ENCODE assay signal across 8 cellular contexts in genomic region chr14:102317564-102318248, GRCh38. TPM values are rescaled to one million over a fixed set of nuclear protein-coding genes. Genes with fewer than 3 reads are reported as not detected.
DNase-seq lines count a peak whose midpoint lies in the region; ATAC-seq and TF ChIP-seq lines count a peak whose summit lies in the region.

No MANE protein-coding gene starts in this region.

- DNase-seq in SHP77 (lab: John Stamatoyannopoulos, UW) (peak; percentile 38 to 60), SHP77 treated with DMSO at 0.1 percent for 48 hours (lab: John Stamatoyannopoulos, UW) (no peak), NCI-H1092 treated with DMSO at 0.1 percent for 48 hours (lab: John Stamatoyannopoulos, UW) (peak; percentile 43), fibroblast of villous mesenchyme (ENCODE audit: low read depth) (no peak), osteoblast (ENCODE audit: insufficient read length, low spot score, missing footprints) (no peak)

- no peak for TF ChIP-seq CTCF in WI38 (IDR thresholded peaks at IDR 0.05; ENCODE audit: low read depth, low read length)
- no peak for TF ChIP-seq CTCF in fibroblast of villous mesenchyme (IDR thresholded peaks at IDR 0.05; ENCODE audit: insufficient read depth, low read depth, low read length)
- TF ChIP-seq CTCF in osteoblast (IDR thresholded peaks at IDR 0.05; ENCODE audit: extremely low read depth, low read depth, low read length) = peak; percentile 24

- H3K27ac ChIP-seq in osteoblast (ENCODE audit: low read depth, low read length) = peak overlapping the region; percentile 13

- ATAC-seq in HG03521 (IDR thresholded peaks at IDR 0.05; ENCODE audit: unreplicated experiment) = no peak
- no peak for ATAC-seq in GM19452 (IDR thresholded peaks at IDR 0.05; ENCODE audit: unreplicated experiment)

- H3K9me3 ChIP-seq in osteoblast (ENCODE audit: low read depth, low read length) = no peaks in the 10 kb centered on the region

- no peaks in the 10 kb centered on the region for H4K20me1 ChIP-seq in osteoblast (ENCODE audit: insufficient read depth, low read length)

- peaks cover 3% of the 10 kb centered on the region for H3K36me3 ChIP-seq in osteoblast (ENCODE audit: insufficient read depth, low read length)

- peak overlapping the region; percentile 75 for H3K4me2 ChIP-seq in osteoblast (ENCODE audit: insufficient read depth, low read length)

- peak overlapping the region; percentile 60 for H3K4me3 ChIP-seq in WI38 (ENCODE audit: low read depth, low read length)
- peak overlapping the region; percentile 67 for H3K4me3 ChIP-seq in fibroblast of villous mesenchyme (ENCODE audit: low read depth, low read length)
- peak overlapping the region; percentile 74 for H3K4me3 ChIP-seq in osteoblast (ENCODE audit: insufficient read depth, low read length)

- no peaks in the 10 kb centered on the region for H3K27me3 ChIP-seq in osteoblast (ENCODE audit: insufficient read depth, low read length)

- peaks cover 52% of the 10 kb centered on the region for H3K4me1 ChIP-seq in osteoblast (ENCODE audit: insufficient read depth, low read length)

- H2AFZ ChIP-seq in osteoblast (ENCODE audit: low read length) = peak overlapping the region; percentile 70

- H3K79me2 ChIP-seq in osteoblast (ENCODE audit: insufficient read depth, low read length) = peaks cover 22% of the 10 kb centered on the region

RNA-seq across cellular contexts. Expression of gene ZNF839, which starts 1.8 kb away (rescaled TPM):
- total RNA-seq in fibroblast of villous mesenchyme (8.7 and 9.5 TPM in 2 replicates), osteoblast (7.2 and 9.1 TPM in 2 replicates)

RNA-seq across cellular contexts. Expression of gene MOK, which starts 12.7 kb away (rescaled TPM):
- total RNA-seq in fibroblast of villous mesenchyme = 12.9 and 16.0 TPM in 2 replicates
- 81.0 and 86.1 TPM in 2 replicates for total RNA-seq in osteoblast

RNA-seq across cellular contexts. Expression of gene CINP, which starts 45.0 kb away (rescaled TPM):
- total RNA-seq in fibroblast of villous mesenchyme = 50.3 and 51.8 TPM in 2 replicates
- 31.8 and 49.2 TPM in 2 replicates for total RNA-seq in osteoblast

RNA-seq across cellular contexts. Expression of gene TECPR2, which starts 45.0 kb away (rescaled TPM):
- total RNA-seq in fibroblast of villous mesenchyme (18.0 and 19.9 TPM in 2 replicates), osteoblast (13.0 and 13.3 TPM in 2 replicates)

Comparison
In these comparisons a context has a peak if more than half of its experiments do, and no peak if none do; other contexts are left out.
1. DNase-seq: peak in SHP77 (2 of 2) and NCI-H1092 treated with DMSO at 0.1 percent for 48 hours (single experiment); none in SHP77 treated with DMSO at 0.1 percent for 48 hours (single experiment), fibroblast of villous mesenchyme (single experiment) and osteoblast (single experiment).
2. Peak in every context shown above with its lines, with median percentiles within 50 percentile points of each other: H3K4me3 ChIP-seq.